14 cellular contexts compared by ENCODE assay signal in genomic region chr14:55071051-55071450, GRCh38. TPM values are rescaled to one million over a fixed set of nuclear protein-coding genes. Genes with fewer than 3 reads are reported as not detected.
A peak's percentile ranks its signal among the peaks of the same experiment; 100 is the strongest.
DNase-seq lines count a peak whose midpoint lies in the region; ATAC-seq, FAIRE-seq and TF ChIP-seq lines count a peak whose summit lies in the region.
"Had no signal": no experiment of that assay in that cellular context is flagged by ENCODE, and none has a peak within 500 bp of the region (broad histone marks: within the 10 kb centered on the region; RNA-seq: fewer than 3 reads in every experiment).

No MANE protein-coding gene starts in this region.

- ATAC-seq in activated CD4-positive, alpha-beta T cell treated with anti-CD3 and anti-CD28 coated beads for 36 hours, result no peak
- no peak for ATAC-seq in RWPE2 (ENCODE audit: low read depth)

- no peak overlapping the region for H2AK5ac ChIP-seq in H1 (ENCODE audit: low read depth, low read length)

- H2BK20ac ChIP-seq in H1 (ENCODE audit: low read length), result no peak overlapping the region

- H3K9me3 Mint-ChIP-seq in activated CD4-positive, alpha-beta T cell treated with anti-CD3 and anti-CD28 coated beads for 36 hours (ENCODE audit: low read depth), result no peaks in the 10 kb centered on the region
- no peaks in the 10 kb centered on the region for H3K9me3 Mint-ChIP-seq in nephron progenitor cell

- H3K27me3 Mint-ChIP-seq in activated CD4-positive, alpha-beta T cell treated with anti-CD3 and anti-CD28 coated beads for 36 hours, result no peaks in the 10 kb centered on the region
- peaks cover 3% of the 10 kb centered on the region for H3K27me3 Mint-ChIP-seq in nephron progenitor cell (ENCODE audit: low read depth, poor library complexity)

- no peak overlapping the region for H3K4me3 Mint-ChIP-seq in activated CD4-positive, alpha-beta T cell treated with anti-CD3 and anti-CD28 coated beads for 36 hours
- no peak overlapping the region for H3K4me3 Mint-ChIP-seq in nephron progenitor cell

- no peak overlapping the region for H2BK120ac ChIP-seq in H1 (replicated peaks; ENCODE audit: low read depth, low read length)

- no peak for TF ChIP-seq RAD21 in H1 (IDR thresholded peaks at IDR 0.05 in 1 of 2, conservative IDR thresholded peaks at IDR 0.05 in 1 of 2; ENCODE audit: low read depth in 2 of 2, low read length in 2 of 2)

- intact Hi-C loops in activated CD4-positive, alpha-beta T cell treated with anti-CD3 and anti-CD28 coated beads for 36 hours (cut with DNase I, micrococcal nuclease), result no loop called here

- H4K91ac ChIP-seq in H1 (replicated peaks; ENCODE audit: insufficient read length, low read length), result no peak overlapping the region

- no peak overlapping the region for H3K4me2 ChIP-seq in H1 (ENCODE audit: insufficient read depth in 1 of 2, low read depth in 2 of 2, low read length in 2 of 2)
- H3K4me2 ChIP-seq: PC-9 had no signal

- no peaks in the 10 kb centered on the region for H3K9me3 ChIP-seq in RWPE2 (ENCODE audit: severe bottlenecking)
- no peaks in the 10 kb centered on the region for H3K9me3 ChIP-seq in H1 (ENCODE audit: insufficient read depth in 2 of 2, low read depth in 1 of 2, low read length in 1 of 2)

- CTCF ChIA-PET in activated CD4-positive, alpha-beta T cell treated with anti-CD3 and anti-CD28 coated beads for 36 hours (lab: Charles Lee), result interaction anchor here (1.2 to 1.3 kb wide), 2 partner anchors 20 to 34 kb away, joined by 3 read pairs; partner anchors contain the start of gene MAPK1IP1L
- CTCF ChIA-PET in H1 (lab: Charles Lee; ENCODE audit: partially characterized antibody), result interaction anchor here (1.1 to 2.1 kb wide), 4 partner anchors 12 to 20 kb away, joined by 3 to 9 read pairs (median 4); partner anchors contain the start of gene MAPK1IP1L

- H3K27me3 ChIP-seq in RWPE2 (ENCODE audit: insufficient read depth, poor library complexity, severe bottlenecking) (no peaks in the 10 kb centered on the region), H1 (replicated peaks in 1 of 4; ENCODE audit: control insufficient read depth in 3 of 4, extremely low read depth in 1 of 4, insufficient read depth in 3 of 4, low read length in 3 of 4) (peaks cover 0 to 1% (median 0%) of the 10 kb centered on the region in 4 experiments; a peak in 1 of 7 replicates)

- no peak overlapping the region for H3K14ac ChIP-seq in H1 (ENCODE audit: insufficient read length)

- H3K4ac ChIP-seq in H1 (replicated peaks; ENCODE audit: insufficient read length, low read depth, low read length), result no peak overlapping the region

- no peaks in the 10 kb centered on the region for H4K20me1 ChIP-seq in H1 (replicated peaks in 1 of 2; ENCODE audit: control insufficient read depth in 1 of 2, insufficient read depth in 2 of 2, low read length in 2 of 2)

- peaks cover 19% of the 10 kb centered on the region for H3K36me3 Mint-ChIP-seq in activated CD4-positive, alpha-beta T cell treated with anti-CD3 and anti-CD28 coated beads for 36 hours (ENCODE audit: low read depth)
- peaks cover 18% of the 10 kb centered on the region for H3K36me3 Mint-ChIP-seq in nephron progenitor cell (ENCODE audit: low read depth)

- no peak overlapping the region for H4K5ac ChIP-seq in H1 (ENCODE audit: insufficient read length, low read depth, low read length)

- TF ChIP-seq EP300 in H1 (IDR thresholded peaks at IDR 0.05; ENCODE audit: borderline replicate concordance in 1 of 2, low read depth in 2 of 2, low read length in 2 of 2), result no peak

- H4K8ac ChIP-seq in H1 (ENCODE audit: extremely low read depth, insufficient read depth, low read length), result no peak overlapping the region

- H3K79me1 ChIP-seq in H1 (ENCODE audit: low read depth, low read length), result no peaks in the 10 kb centered on the region

- no peak for DNase-seq in activated CD4-positive, alpha-beta T cell treated with anti-CD3 and anti-CD28 coated beads for 36 hours
- DNase-seq in activated CD4-positive, alpha-beta T cell treated with anti-CD3 and anti-CD28 coated beads, Interleukin-2, amount 50 U/mL, for 1 hour, result no peak
- DNase-seq in RWPE2 (ENCODE audit: low spot score) (no peak), H1 (ENCODE audit: low read depth in 1 of 2, low spot score in 2 of 2) (no peak), nephron progenitor cell (no peak), foreskin melanocyte (no peak), frontal cortex (ENCODE audit: low spot score in 2 of 2) (no peak), SHP77 (lab: John Stamatoyannopoulos, UW) (no peak)
- DNase-seq: 8988T; activated CD4-positive, alpha-beta T cell treated with anti-CD3 and anti-CD28 coated beads for 4 hours; GDM1; NCI-H1436 treated with DMSO at 0.1 percent for 48 hours; PC-9 had no signal

- H3K4me3 ChIP-seq in RWPE2 (ENCODE audit: severe bottlenecking) (no peak overlapping the region), H1 (ENCODE audit: extremely low read depth in 1 of 4, insufficient read depth in 2 of 4, low read depth in 3 of 4, low read length in 4 of 4) (no peak overlapping the region)
- H3K4me3 ChIP-seq: PC-9, skin epidermis had no signal

- TF ChIP-seq CTCF in RWPE2 (IDR thresholded peaks at IDR 0.05; ENCODE audit: poor library complexity, severe bottlenecking) (no peak), H1 (IDR thresholded peaks at IDR 0.05; ENCODE audit: control extremely low read depth in 1 of 3, insufficient read depth in 1 of 3, low read depth in 1 of 3, low read length in 3 of 3) (no peak), nephron progenitor cell (IDR thresholded peaks at IDR 0.05) (no peak)

- no peak overlapping the region for H2BK12ac ChIP-seq in H1 (ENCODE audit: low read depth, low read length)

- H3K23me2 ChIP-seq in H1 (ENCODE audit: low read depth, low read length), result no peaks in the 10 kb centered on the region; the same call in 1 of the 2 replicates

- H2BK5ac ChIP-seq in H1 (ENCODE audit: low read depth, low read length), result no peak overlapping the region

- H2AFZ ChIP-seq in H1 (ENCODE audit: low read length), result no peak overlapping the region
- H2AFZ ChIP-seq: PC-9 had no signal

- H3K56ac ChIP-seq in H1 (replicated peaks; ENCODE audit: insufficient read length, low read depth, low read length), result no peak overlapping the region

- H3K36me3 ChIP-seq in RWPE2 (ENCODE audit: low read depth), result peaks cover 21% of the 10 kb centered on the region
- peaks cover 0 to 5% (median 0%) of the 10 kb centered on the region in 4 experiments; a peak in 1 of 8 replicates for H3K36me3 ChIP-seq in H1 (ENCODE audit: control insufficient read depth in 2 of 4, insufficient read depth in 4 of 4, low read length in 3 of 4)

- TF ChIP-seq POLR2A in H1 (IDR thresholded peaks at IDR 0.05; ENCODE audit: control extremely low read depth in 1 of 2, low read depth in 2 of 2, low read length in 2 of 2), result no peak

- H3K4me1 Mint-ChIP-seq in activated CD4-positive, alpha-beta T cell treated with anti-CD3 and anti-CD28 coated beads for 36 hours, result peaks cover 32% of the 10 kb centered on the region
- H3K4me1 Mint-ChIP-seq in nephron progenitor cell, result peaks cover 38% of the 10 kb centered on the region

- no peak overlapping the region for H3K18ac ChIP-seq in H1 (ENCODE audit: extremely low read depth, low read length)

- H2BK15ac ChIP-seq in H1 (ENCODE audit: low read length), result no peak overlapping the region

- H3K27ac ChIP-seq in RWPE2 (ENCODE audit: poor library complexity, severe bottlenecking), result peak overlapping the region; percentile 83
- H3K27ac ChIP-seq in H1 (ENCODE audit: low read depth, low read length), result no peak overlapping the region
- H3K27ac ChIP-seq: PC-9 had no signal

- FAIRE-seq in H1 (lab: Jason Lieb, UNC) (no peak), frontal cortex (lab: Jason Lieb, UNC) (no peak)

- POLR2A ChIA-PET in activated CD4-positive, alpha-beta T cell treated with anti-CD3 and anti-CD28 coated beads for 36 hours (lab: Charles Lee), result interaction anchor here (0.6 to 2.2 kb wide), 4 partner anchors 12 to 308 kb away, joined by 3 to 8 read pairs (median 6); partner anchors contain the start of gene MAPK1IP1L
- POLR2A ChIA-PET in H1 (lab: Charles Lee; ENCODE audit: partially characterized antibody), result interaction anchor here (1.3 to 3.2 kb wide), 7 partner anchors 8 to 59 kb away, joined by 3 to 11 read pairs (median 9); partner anchors contain the start of gene LGALS3

- peaks cover 33% of the 10 kb centered on the region for H3K4me1 ChIP-seq in RWPE2 (ENCODE audit: insufficient read depth, poor library complexity, severe bottlenecking)
- H3K4me1 ChIP-seq in H1 (replicated peaks in 1 of 4; ENCODE audit: control insufficient read depth in 3 of 4, insufficient read depth in 4 of 4, low read length in 3 of 4), result peaks cover 0 to 4% (median 1%) of the 10 kb centered on the region in 4 experiments; a peak in 4 of 7 replicates

- no peak overlapping the region for H3K23ac ChIP-seq in H1 (ENCODE audit: insufficient read length)

- WGBS in H1 (ENCODE audit: extremely low coverage in 1 of 2, insufficient coverage in 1 of 2, insufficient read length in 1 of 2, insufficient replicate concordance in 2 of 2, low coverage in 1 of 2, low lambda C conversion rate in 2 of 2, missing lambda C conversion rate in 1 of 2), 2 experiments, result 93% methylated on average over 5 of the region's 5 CpGs; no CpG with 5 or more reads in 1 of the 2 experiments

- no peak overlapping the region for H3K9ac ChIP-seq in H1 (replicated peaks in 1 of 4; ENCODE audit: extremely low read depth in 1 of 4, low read depth in 3 of 4, low read length in 3 of 4)

- no peaks in the 10 kb centered on the region for H3K79me2 ChIP-seq in H1 (ENCODE audit: control insufficient read depth in 1 of 2, insufficient read depth in 2 of 2, low read length in 2 of 2)

- peak overlapping the region; percentile 76 for H3K27ac Mint-ChIP-seq in activated CD4-positive, alpha-beta T cell treated with anti-CD3 and anti-CD28 coated beads for 36 hours
- peak overlapping the region; percentile 45 for H3K27ac Mint-ChIP-seq in nephron progenitor cell

RNA-seq across cellular contexts. Expression of gene MAPK1IP1L, which starts 19.6 kb away (rescaled TPM):
- total RNA-seq in activated CD4-positive, alpha-beta T cell treated with anti-CD3 and anti-CD28 coated beads for 36 hours, result 100 to 1,000 TPM in 1 of 2 experiments, 10 to 100 TPM in 1; 98.6 to 180 TPM
- 111 and 113 TPM in 2 replicates for total RNA-seq in H1 (2021; fragmentation: NEBNext Ultra II Directional; extraction: Animal tissue kit (Norgen Biotek cat#: 25700))
- 228 and 309 TPM in 2 replicates for polyA plus RNA-seq in H1 (2011; rRNA removed)
- polyA plus RNA-seq in H1 (2011; cell fraction: cytosol; rRNA removed), result 95.1 TPM
- 151 TPM for polyA plus RNA-seq in H1 (2011; cell fraction: nucleus; rRNA removed)
- 66.1 to 116 TPM (median 90.5 TPM) in 4 replicates for polyA plus RNA-seq in H1 (2012, experiment 1 of 2)
- polyA plus RNA-seq in H1 (2012, experiment 2 of 2), result 51.3 TPM
- polyA plus RNA-seq in H1 (2013, experiment 1 of 2), result 92.2 TPM
- 91.9 TPM for polyA plus RNA-seq in H1 (2013, experiment 2 of 2)
- polyA minus RNA-seq in H1 (2011; rRNA and poly(A)+ RNA removed), result 222 and 325 TPM in 2 replicates
- 217 TPM for polyA minus RNA-seq in H1 (2011; cell fraction: cytosol; rRNA and poly(A)+ RNA removed)
- 69.1 TPM for polyA minus RNA-seq in H1 (2011; cell fraction: nucleus; rRNA and poly(A)+ RNA removed)
- total RNA-seq in frontal cortex, result 17.9 TPM

RNA-seq across cellular contexts. Expression of gene SOCS4, which starts 44.0 kb away (rescaled TPM):
- 10 to 100 TPM; 18.4 to 21.3 TPM for total RNA-seq in activated CD4-positive, alpha-beta T cell treated with anti-CD3 and anti-CD28 coated beads for 36 hours
- total RNA-seq in H1 (2021; fragmentation: NEBNext Ultra II Directional; extraction: Animal tissue kit (Norgen Biotek cat#: 25700)), result 24.8 and 31.5 TPM in 2 replicates
- polyA plus RNA-seq in H1 (2011; rRNA removed), result 4.2 and 5.5 TPM in 2 replicates
- polyA plus RNA-seq in H1 (2011; cell fraction: cytosol; rRNA removed), result 7.8 TPM
- polyA plus RNA-seq in H1 (2011; cell fraction: nucleus; rRNA removed), result 4.5 TPM
- polyA plus RNA-seq in H1 (2012, experiment 1 of 2), result 10.7 to 21.8 TPM (median 15.0 TPM) in 4 replicates
- 0.67 TPM for polyA plus RNA-seq in H1 (2012, experiment 2 of 2)
- 13.0 TPM for polyA plus RNA-seq in H1 (2013, experiment 1 of 2)
- 11.7 TPM for polyA plus RNA-seq in H1 (2013, experiment 2 of 2)
- polyA minus RNA-seq in H1 (2011; rRNA and poly(A)+ RNA removed), result 12.4 and 17.7 TPM in 2 replicates
- polyA minus RNA-seq in H1 (2011; cell fraction: cytosol; rRNA and poly(A)+ RNA removed), result 18.7 TPM
- 15.8 TPM for polyA minus RNA-seq in H1 (2011; cell fraction: nucleus; rRNA and poly(A)+ RNA removed)
- total RNA-seq in frontal cortex, result 44.0 TPM

RNA-seq across cellular contexts. Expression of gene WDHD1, which starts 44.2 kb away (rescaled TPM):
- 10 to 100 TPM; 64.4 to 71.1 TPM for total RNA-seq in activated CD4-positive, alpha-beta T cell treated with anti-CD3 and anti-CD28 coated beads for 36 hours
- 79.9 and 87.9 TPM in 2 replicates for total RNA-seq in H1 (2021; fragmentation: NEBNext Ultra II Directional; extraction: Animal tissue kit (Norgen Biotek cat#: 25700))
- polyA plus RNA-seq in H1 (2011; rRNA removed), result 10.5 and 17.8 TPM in 2 replicates
- polyA plus RNA-seq in H1 (2011; cell fraction: cytosol; rRNA removed), result 29.3 TPM
- polyA plus RNA-seq in H1 (2011; cell fraction: nucleus; rRNA removed), result 14.2 TPM
- 35.0 to 68.1 TPM (median 43.0 TPM) in 4 replicates for polyA plus RNA-seq in H1 (2012, experiment 1 of 2)
- polyA plus RNA-seq in H1 (2012, experiment 2 of 2), result 2.6 TPM
- polyA plus RNA-seq in H1 (2013, experiment 1 of 2), result 28.2 TPM
- polyA plus RNA-seq in H1 (2013, experiment 2 of 2), result 28.7 TPM
- polyA minus RNA-seq in H1 (2011; rRNA and poly(A)+ RNA removed), result 83.4 and 119 TPM in 2 replicates
- 40.5 TPM for polyA minus RNA-seq in H1 (2011; cell fraction: cytosol; rRNA and poly(A)+ RNA removed)
- 80.2 TPM for polyA minus RNA-seq in H1 (2011; cell fraction: nucleus; rRNA and poly(A)+ RNA removed)
- total RNA-seq in frontal cortex, result 9.0 TPM

RNA-seq across cellular contexts. Expression of gene LGALS3, which starts 58.0 kb away (rescaled TPM):
- 1 to 10 TPM; 6.5 to 7.8 TPM for total RNA-seq in activated CD4-positive, alpha-beta T cell treated with anti-CD3 and anti-CD28 coated beads for 36 hours
- 8.8 and 9.7 TPM in 2 replicates for total RNA-seq in H1 (2021; fragmentation: NEBNext Ultra II Directional; extraction: Animal tissue kit (Norgen Biotek cat#: 25700))
- 12.8 and 14.5 TPM in 2 replicates for polyA plus RNA-seq in H1 (2011; rRNA removed)
- 9.1 TPM for polyA plus RNA-seq in H1 (2011; cell fraction: cytosol; rRNA removed)
- 8.5 TPM for polyA plus RNA-seq in H1 (2011; cell fraction: nucleus; rRNA removed)
- 7.0 to 9.3 TPM (median 8.1 TPM) in 4 replicates for polyA plus RNA-seq in H1 (2012, experiment 1 of 2)
- polyA plus RNA-seq in H1 (2012, experiment 2 of 2), result 13.8 TPM
- polyA plus RNA-seq in H1 (2013, experiment 1 of 2), result 9.8 TPM
- 8.3 TPM for polyA plus RNA-seq in H1 (2013, experiment 2 of 2)
- 2.7 and 2.9 TPM in 2 replicates for polyA minus RNA-seq in H1 (2011; rRNA and poly(A)+ RNA removed)
- polyA minus RNA-seq in H1 (2011; cell fraction: cytosol; rRNA and poly(A)+ RNA removed), result 5.5 TPM
- 5.4 TPM for polyA minus RNA-seq in H1 (2011; cell fraction: nucleus; rRNA and poly(A)+ RNA removed)
- 10.6 TPM for total RNA-seq in frontal cortex
